In the genomic region with DNA sequence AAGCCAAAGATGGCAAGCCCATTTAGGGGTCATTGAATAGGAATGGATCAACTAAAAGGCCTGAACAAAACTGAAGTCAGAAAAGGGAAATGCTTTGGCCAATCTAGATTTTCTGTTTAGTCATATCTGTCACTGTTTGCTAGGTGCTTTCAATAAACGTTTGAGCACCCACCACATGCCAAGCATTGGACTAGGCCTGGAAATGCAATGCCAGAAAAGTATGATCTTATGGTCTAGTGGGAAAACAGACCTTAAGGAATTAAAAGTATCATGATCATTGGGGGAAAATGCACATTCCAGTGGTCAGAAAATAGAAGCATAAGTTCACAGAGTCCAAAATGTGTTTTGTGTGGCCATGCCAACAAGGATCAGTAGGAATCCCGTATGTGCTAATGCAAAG, we compare ENCODE assay signal across 16 cellular contexts.
DNase-seq lines count a peak whose midpoint lies in the region; ATAC-seq and TF ChIP-seq lines count a peak whose summit lies in the region.
"Had no signal": no experiment of that assay in that cellular context is flagged by ENCODE, and none has a peak within 500 bp of the region (broad histone marks: within the 10 kb centered on the region; RNA-seq: fewer than 3 reads in every experiment).

No MANE protein-coding gene starts in this region.

- H3K27me3 ChIP-seq in breast epithelium (no peaks in the 10 kb centered on the region), subcutaneous abdominal adipose tissue (ENCODE audit: control insufficient read depth in 5 of 5, insufficient read depth in 4 of 5, low read length in 5 of 5) (no peaks in the 10 kb centered on the region)
- H3K27me3 ChIP-seq: upper lobe of right lung had no signal

- no peak for TF ChIP-seq CTCF in MCF 10A (IDR thresholded peaks at IDR 0.05; ENCODE audit: unreplicated experiment)
- no peak for TF ChIP-seq CTCF in breast epithelium (IDR thresholded peaks at IDR 0.05)
- no peak for TF ChIP-seq CTCF in chondrocyte (IDR thresholded peaks at IDR 0.05)

- H3K4me3 ChIP-seq in breast epithelium (no peak overlapping the region), subcutaneous abdominal adipose tissue (ENCODE audit: low read depth in 1 of 5, low read length in 5 of 5) (no peak overlapping the region)
- H3K4me3 ChIP-seq: K562, upper lobe of right lung had no signal

- no peak for DNase-seq in MCF 10A (ENCODE audit: unreplicated experiment)
- DNase-seq in breast epithelium (ENCODE audit: low spot score in 2 of 2) = no peak
- no peak for DNase-seq in chondrocyte (ENCODE audit: low spot score)
- DNase-seq in MV-4-11 (lab: John Stamatoyannopoulos, UW) = no peak
- DNase-seq in effector CD4-positive, alpha-beta T cell = no peak
- no peak for DNase-seq in AML-193 (lab: John Stamatoyannopoulos, UW)
- DNase-seq: Caco-2, NCI-H187 treated with DMSO at 0.1 percent for 48 hours, NCI-H774, SHP77, upper lobe of right lung had no signal

- H3K27ac ChIP-seq in breast epithelium (no peak overlapping the region), subcutaneous abdominal adipose tissue (ENCODE audit: low read depth, low read length) (peak overlapping the region; percentile 67)
- H3K27ac ChIP-seq: parathyroid adenoma, upper lobe of right lung had no signal

- POLR2A ChIA-PET in MCF 10A (lab: Yijun Ruan, JAX) = interaction anchor here (0.7 to 1.2 kb wide), 4 partner anchors 10 to 29 kb away, joined by 3 to 5 read pairs (median 4); no protein-coding TSS in a partner anchor

- H3K36me3 Mint-ChIP-seq in MCF 10A (ENCODE audit: insufficient read depth, unreplicated experiment) = peaks cover 27% of the 10 kb centered on the region
- no peaks in the 10 kb centered on the region for H3K36me3 Mint-ChIP-seq in chondrocyte (ENCODE audit: low read depth)
- H3K36me3 Mint-ChIP-seq: memory B cell had no signal

- H3K9me3 Mint-ChIP-seq in MCF 10A (ENCODE audit: unreplicated experiment) (no peaks in the 10 kb centered on the region), chondrocyte (ENCODE audit: low read depth) (no peaks in the 10 kb centered on the region)
- H3K9me3 Mint-ChIP-seq: memory B cell had no signal

- H3K4me1 ChIP-seq in breast epithelium = no peaks in the 10 kb centered on the region
- peaks cover 4 to 41% (median 24%) of the 10 kb centered on the region in 5 donors for H3K4me1 ChIP-seq in subcutaneous abdominal adipose tissue (ENCODE audit: control insufficient read depth in 5 of 5, insufficient read depth in 5 of 5, low read length in 5 of 5)
- H3K4me1 ChIP-seq: parathyroid adenoma, upper lobe of right lung had no signal

- peak; percentile 62 for ATAC-seq in HG03442 (IDR thresholded peaks at IDR 0.05; ENCODE audit: unreplicated experiment)
- ATAC-seq: K562 had no signal

- no peak overlapping the region for H3K9ac ChIP-seq in subcutaneous abdominal adipose tissue (ENCODE audit: low read length in 5 of 5)
- H3K9ac ChIP-seq: parathyroid adenoma had no signal

- no TSS peak for BruUV-seq in MCF 10A (replicated peaks; lab: Mats Ljungman, UMichigan)

- H3K4me1 Mint-ChIP-seq in MCF 10A (ENCODE audit: insufficient read depth, unreplicated experiment) = peaks cover 16% of the 10 kb centered on the region
- H3K4me1 Mint-ChIP-seq in chondrocyte (ENCODE audit: low read depth) = peaks cover 39% of the 10 kb centered on the region

- H3K36me3 ChIP-seq in breast epithelium (no peaks in the 10 kb centered on the region), subcutaneous abdominal adipose tissue (ENCODE audit: control insufficient read depth in 5 of 5, insufficient read depth in 5 of 5, low read length in 5 of 5) (no peaks in the 10 kb centered on the region)
- H3K36me3 ChIP-seq: upper lobe of right lung had no signal

- H3K27ac Mint-ChIP-seq in MCF 10A (ENCODE audit: low read depth, unreplicated experiment) = peak overlapping the region; percentile 55
- H3K27ac Mint-ChIP-seq in chondrocyte (ENCODE audit: unreplicated experiment) = peak overlapping the region; percentile 69
- H3K27ac Mint-ChIP-seq: memory B cell had no signal

- H3K27me3 Mint-ChIP-seq in MCF 10A (ENCODE audit: insufficient read depth, unreplicated experiment) (no peaks in the 10 kb centered on the region), chondrocyte (ENCODE audit: low read depth) (no peaks in the 10 kb centered on the region)

- no peaks in the 10 kb centered on the region for H3K9me3 ChIP-seq in breast epithelium
- H3K9me3 ChIP-seq in subcutaneous abdominal adipose tissue (ENCODE audit: control insufficient read depth in 5 of 5, low read length in 5 of 5) = no peaks in the 10 kb centered on the region
- H3K9me3 ChIP-seq: Caco-2, upper lobe of right lung had no signal

- no peak overlapping the region for H3K4me3 Mint-ChIP-seq in MCF 10A (ENCODE audit: unreplicated experiment)
- no peak overlapping the region for H3K4me3 Mint-ChIP-seq in chondrocyte (ENCODE audit: unreplicated experiment)
- H3K4me3 Mint-ChIP-seq: memory B cell had no signal

- intact Hi-C loops in MCF 10A (cut with micrococcal nuclease) = no loop called here
- intact Hi-C loops in breast epithelium (cut with DNase I; ENCODE audit: low total_unique reads) = no loop called here

- CTCF ChIA-PET in MCF 10A (lab: Yijun Ruan, JAX) = interaction anchor here (1.5 kb wide), 1 partner anchor 29 kb away, joined by 4 read pairs; no protein-coding TSS in a partner anchor

- TF ChIP-seq POLR2A in breast epithelium (IDR thresholded peaks at IDR 0.05) = no peak
